ENCODE assay signal across 9 cellular contexts in genomic region chr16:75252049-75252864, GRCh38. TPM values are rescaled to one million over a fixed set of nuclear protein-coding genes. Genes with fewer than 3 reads are reported as not detected.
DNase-seq lines count a peak whose midpoint lies in the region; ATAC-seq and TF ChIP-seq lines count a peak whose summit lies in the region.
"Had no signal": no experiment of that assay in that cellular context is flagged by ENCODE, and none has a peak within 500 bp of the region (broad histone marks: within the 10 kb centered on the region; RNA-seq: fewer than 3 reads in every experiment).

No MANE protein-coding gene starts in this region.

- H3F3A ChIP-seq in DOHH2 (ENCODE audit: control insufficient read depth, insufficient read depth) = no peaks in the 10 kb centered on the region

- ATAC-seq in heart right ventricle (no peak), GM19467 (IDR thresholded peaks at IDR 0.05; ENCODE audit: unreplicated experiment) (no peak)

- TF ChIP-seq CTCF in DOHH2 (IDR thresholded peaks at IDR 0.05; ENCODE audit: low read depth, low read length, poor library complexity, severe bottlenecking) (no peak), WI38 (IDR thresholded peaks at IDR 0.05; ENCODE audit: low read depth, low read length) (no peak), heart right ventricle (IDR thresholded peaks at IDR 0.05) (no peak)

- peak overlapping the region; percentile 39 for H3K4me2 ChIP-seq in DOHH2 (ENCODE audit: low read length)

- H3K27me3 ChIP-seq in DOHH2 (ENCODE audit: control insufficient read depth, low read length) (peaks cover 13% of the 10 kb centered on the region), heart right ventricle (peaks cover 0 to 77% (median 0%) of the 10 kb centered on the region in 7 donors)

- H3K4me3 ChIP-seq in DOHH2 (ENCODE audit: low read length) (no peak overlapping the region), WI38 (ENCODE audit: low read depth, low read length) (peak overlapping the region; percentile 27), heart right ventricle (peak overlapping the region in 8 of 10 donors; percentile 75 to 99 (median 86))

- no peaks in the 10 kb centered on the region for H3K79me2 ChIP-seq in DOHH2 (ENCODE audit: control insufficient read depth, low read length)

- 58 to 61% methylated on average over 24 of the region's 24 CpGs for WGBS in heart right ventricle, 2 donors

- no peaks in the 10 kb centered on the region for H3K9me2 ChIP-seq in DOHH2 (replicated peaks; ENCODE audit: control insufficient read depth, low read length)

- no peaks in the 10 kb centered on the region for H3K36me3 ChIP-seq in DOHH2 (ENCODE audit: control insufficient read depth, low read length)
- H3K36me3 ChIP-seq in heart right ventricle = no peaks in the 10 kb centered on the region

- no peaks in the 10 kb centered on the region for H3K9me3 ChIP-seq in DOHH2 (ENCODE audit: control insufficient read depth, insufficient read depth, low read length)
- H3K9me3 ChIP-seq in heart right ventricle = no peaks in the 10 kb centered on the region

- H4K20me1 ChIP-seq in DOHH2 (ENCODE audit: control insufficient read depth, insufficient read depth, low read depth, low read length) = peaks cover 9% of the 10 kb centered on the region; the same call in 1 of the 2 replicates

- no peak for DNase-seq in heart right ventricle
- DNase-seq in retina = peak; percentile 79
- no peak for DNase-seq in T-helper 2 cell
- no peak for DNase-seq in NOMO-1 treated with DMSO at 0.1 percent for 48 hours (lab: John Stamatoyannopoulos, UW; ENCODE audit: unreplicated experiment)
- no peak for DNase-seq in NCI-H1105 (lab: John Stamatoyannopoulos, UW)

- H3K4me1 ChIP-seq in DOHH2 (ENCODE audit: control insufficient read depth, low read length) (0 out of 2 replicates have a peak, but pooled peaks cover 6% of the 10 kb centered on the region), heart right ventricle (peaks cover 72 to 94% (median 89%) of the 10 kb centered on the region in 9 donors)

- intact Hi-C loops in heart right ventricle (cut with DNase I) = loop anchor here in 1 of 10 donors (5.0 kb wide), 1 partner anchor 55 kb away; no protein-coding TSS in a partner anchor

- no peak overlapping the region for H3K27ac ChIP-seq in DOHH2 (ENCODE audit: low read depth, low read length)
- peak overlapping the region; percentile 75 to 97 (median 94) for H3K27ac ChIP-seq in heart right ventricle

RNA-seq across cellular contexts. Expression of gene BCAR1, which starts 0.8 kb away (rescaled TPM):
- total RNA-seq in heart right ventricle = 10 to 100 TPM; 56.1 to 85.2 (median 72.4) TPM
- 10 to 100 TPM; 54.6 to 65.8 TPM for polyA plus RNA-seq in heart right ventricle
- total RNA-seq: T-helper 1 cell treated with Interleukin-12 subunit alpha and Interleukin-12 subunit beta and Interleukin-4 antibody, amounts not matched to agents 30 ng/mL and 1 ng/mL, for 36 hours had no signal

RNA-seq across cellular contexts. Expression of gene CTRB1, which starts 33.5 kb away (rescaled TPM):
- total RNA-seq in heart right ventricle = 1 to 10 TPM in 7 of 10 donors, not detected in 3; 1.8 to 3.8 (median 2.6) TPM
- polyA plus RNA-seq in heart right ventricle = 1 to 10 TPM in 1 of 2 donors, not detected in 1; 1.0 TPM
- total RNA-seq: T-helper 1 cell treated with Interleukin-12 subunit alpha and Interleukin-12 subunit beta and Interleukin-4 antibody, amounts not matched to agents 30 ng/mL and 1 ng/mL, for 36 hours had no signal

RNA-seq across cellular contexts. Expression of gene CTRB2, which starts 45.3 kb away (rescaled TPM):
- 1 to 10 TPM in 7 of 10 donors, not detected in 3; 2.0 to 3.8 (median 2.8) TPM for total RNA-seq in heart right ventricle
- under 1 TPM in 1 of 2 donors, not detected in 1; 0.42 TPM for polyA plus RNA-seq in heart right ventricle
- total RNA-seq: T-helper 1 cell treated with Interleukin-12 subunit alpha and Interleukin-12 subunit beta and Interleukin-4 antibody, amounts not matched to agents 30 ng/mL and 1 ng/mL, for 36 hours had no signal
